20 cellular contexts compared by ENCODE assay signal in the genomic region with DNA sequence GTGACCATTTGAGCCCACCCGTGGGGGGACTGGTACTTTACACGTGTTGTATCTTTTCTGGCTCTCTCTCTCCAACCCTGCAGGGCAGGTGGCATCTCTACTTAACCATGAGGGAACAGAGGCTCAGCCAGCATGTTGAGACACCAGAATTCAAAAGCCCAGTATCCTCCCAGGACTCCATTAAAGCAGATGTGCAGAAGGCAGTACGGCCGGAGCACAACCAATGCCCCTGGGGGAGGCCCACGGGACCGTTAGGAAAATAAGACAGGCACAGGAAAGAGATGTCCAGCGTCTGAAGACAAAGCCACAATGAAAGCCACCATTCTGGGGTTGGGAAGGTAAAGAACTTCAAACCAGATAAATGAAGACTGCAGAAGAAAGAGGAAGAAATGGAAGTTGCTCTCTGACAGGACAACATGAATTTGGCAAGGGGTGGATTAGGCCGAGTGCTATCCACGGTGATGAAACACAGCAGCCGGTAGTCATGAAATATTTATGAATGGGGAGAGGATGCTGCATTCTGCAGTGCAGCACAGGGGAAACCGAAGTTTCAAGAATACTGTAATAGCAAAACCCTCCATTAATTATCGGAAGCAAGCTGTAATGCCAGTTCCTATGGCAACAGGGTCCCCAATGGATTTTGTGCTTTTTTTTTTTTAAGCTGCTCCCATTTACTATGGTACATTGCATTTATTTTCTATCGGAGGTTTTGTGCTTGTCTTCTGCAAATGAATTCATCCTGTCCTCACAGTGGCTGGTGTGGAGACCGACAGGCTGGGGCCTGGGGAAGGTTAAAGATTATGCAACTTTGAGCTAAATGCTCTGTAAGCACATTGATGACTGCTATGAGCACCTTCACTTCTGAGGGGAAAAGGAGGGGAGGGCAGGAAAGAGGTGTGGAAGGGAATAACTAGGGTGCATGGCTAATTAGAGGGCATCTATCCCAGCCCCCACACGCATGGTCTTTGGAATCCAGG.
DNase-seq lines count a peak whose midpoint lies in the region; ATAC-seq and TF ChIP-seq lines count a peak whose summit lies in the region.
"Had no signal": no experiment of that assay in that cellular context is flagged by ENCODE, and none has a peak within 500 bp of the region (broad histone marks: within the 10 kb centered on the region; RNA-seq: fewer than 3 reads in every experiment).

No MANE protein-coding gene starts in this region.

- H3K4me1 ChIP-seq in GM23248 (ENCODE audit: insufficient read depth), result no peaks in the 10 kb centered on the region
- H3K4me1 ChIP-seq in SJCRH30, result no peaks in the 10 kb centered on the region
- H3K4me1 ChIP-seq: breast epithelium had no signal

- peaks cover 9% of the 10 kb centered on the region for H3K4me1 Mint-ChIP-seq in nephron progenitor cell
- H3K4me1 Mint-ChIP-seq in activated CD8-positive, alpha-beta T cell treated with anti-CD3 and anti-CD28 coated beads, Interleukin-2, amount 10 ng/mL, durations not matched to agents 7 days and 5 days (ENCODE audit: low read depth), result peaks cover 62% of the 10 kb centered on the region

- 49 to 50% methylated on average over 15 of the region's 15 CpGs for WGBS in GM23248 (ENCODE audit: low coverage in 1 of 2, low lambda C conversion rate in 2 of 2, missing lambda C conversion rate in 2 of 2), 2 experiments

- H3K4me3 Mint-ChIP-seq in nephron progenitor cell, result no peak overlapping the region
- no peak overlapping the region for H3K4me3 Mint-ChIP-seq in activated CD8-positive, alpha-beta T cell treated with anti-CD3 and anti-CD28 coated beads, Interleukin-2, amount 10 ng/mL, durations not matched to agents 7 days and 5 days
- H3K4me3 Mint-ChIP-seq: activated CD4-positive, alpha-beta T cell treated with anti-CD3 and anti-CD28 coated beads, Interleukin-2, amount 10 ng/mL, durations not matched to agents 7 days and 5 days; dendritic cell treated with granulocyte-macrophage colony-stimulating factor and Interleukin-4, amounts not matched to agents 40 ng/mL and 50 ng/mL, for 4 days; HFFc6 had no signal

- H3K36me3 Mint-ChIP-seq in nephron progenitor cell (ENCODE audit: low read depth), result no peaks in the 10 kb centered on the region
- no peaks in the 10 kb centered on the region for H3K36me3 Mint-ChIP-seq in activated CD8-positive, alpha-beta T cell treated with anti-CD3 and anti-CD28 coated beads, Interleukin-2, amount 10 ng/mL, durations not matched to agents 7 days and 5 days (ENCODE audit: low read depth)

- H3K4me2 ChIP-seq in GM23248 (ENCODE audit: unreplicated experiment), result no peak overlapping the region

- no peaks in the 10 kb centered on the region for H3K79me2 ChIP-seq in GM23248 (ENCODE audit: insufficient read depth)

- H3K4me3 ChIP-seq in GM23248 (no peak overlapping the region), SJCRH30 (peak overlapping the region; percentile 8; the same call in 1 of the 2 replicates)
- H3K4me3 ChIP-seq: breast epithelium, right atrium auricular region had no signal

- H3K9me3 ChIP-seq in GM23248 (ENCODE audit: low read depth) (no peaks in the 10 kb centered on the region), SJCRH30 (replicated peaks) (no peaks in the 10 kb centered on the region)
- H3K9me3 ChIP-seq: right atrium auricular region had no signal

- POLR2A ChIA-PET in activated CD8-positive, alpha-beta T cell treated with anti-CD3 and anti-CD28 coated beads, Interleukin-2, amount 10 ng/mL, durations not matched to agents 7 days and 5 days (lab: Charles Lee), result no interaction called here

- peaks cover 4% of the 10 kb centered on the region for H3K9me3 Mint-ChIP-seq in nephron progenitor cell
- no peaks in the 10 kb centered on the region for H3K9me3 Mint-ChIP-seq in activated CD8-positive, alpha-beta T cell treated with anti-CD3 and anti-CD28 coated beads, Interleukin-2, amount 10 ng/mL, durations not matched to agents 7 days and 5 days (ENCODE audit: insufficient read depth)
- H3K9me3 Mint-ChIP-seq: activated CD4-positive, alpha-beta T cell treated with anti-CD3 and anti-CD28 coated beads, Interleukin-2, amount 10 ng/mL, durations not matched to agents 7 days and 5 days; HFFc6 had no signal

- H3K27ac Mint-ChIP-seq in nephron progenitor cell, result peak overlapping the region; percentile 55
- no peak overlapping the region for H3K27ac Mint-ChIP-seq in activated CD8-positive, alpha-beta T cell treated with anti-CD3 and anti-CD28 coated beads, Interleukin-2, amount 10 ng/mL, durations not matched to agents 7 days and 5 days
- H3K27ac Mint-ChIP-seq: activated CD4-positive, alpha-beta T cell treated with anti-CD3 and anti-CD28 coated beads, Interleukin-2, amount 10 ng/mL, durations not matched to agents 7 days and 5 days; dendritic cell treated with granulocyte-macrophage colony-stimulating factor and Interleukin-4, amounts not matched to agents 40 ng/mL and 50 ng/mL, for 4 days; HFFc6 had no signal

- no peak overlapping the region for H2AFZ ChIP-seq in GM23248

- H4K20me1 ChIP-seq in GM23248 (ENCODE audit: insufficient read depth), result no peaks in the 10 kb centered on the region

- H3K27me3 ChIP-seq in GM23248 (replicated peaks; ENCODE audit: insufficient read depth) (no peaks in the 10 kb centered on the region), SJCRH30 (no peaks in the 10 kb centered on the region)
- H3K27me3 ChIP-seq: breast epithelium, right atrium auricular region had no signal

- H3K36me3 ChIP-seq in GM23248 (ENCODE audit: low read depth) (no peaks in the 10 kb centered on the region), SJCRH30 (no peaks in the 10 kb centered on the region)
- H3K36me3 ChIP-seq: breast epithelium, right atrium auricular region had no signal

- H3F3A ChIP-seq in GM23248 (ENCODE audit: insufficient read depth), result no peaks in the 10 kb centered on the region

- no peak overlapping the region for H3K9ac ChIP-seq in GM23248

- CTCF ChIA-PET in activated CD8-positive, alpha-beta T cell treated with anti-CD3 and anti-CD28 coated beads, Interleukin-2, amount 10 ng/mL, durations not matched to agents 7 days and 5 days (lab: Charles Lee), result interaction anchor here (1.2 kb wide), 1 partner anchor 14 kb away, joined by 3 read pairs; no protein-coding TSS in a partner anchor

- no peak for ATAC-seq in activated CD8-positive, alpha-beta T cell treated with anti-CD3 and anti-CD28 coated beads, Interleukin-2, amount 10 ng/mL, durations not matched to agents 7 days and 5 days

- peaks cover 3% of the 10 kb centered on the region for H3K27me3 Mint-ChIP-seq in nephron progenitor cell (ENCODE audit: low read depth, poor library complexity)
- no peaks in the 10 kb centered on the region for H3K27me3 Mint-ChIP-seq in activated CD8-positive, alpha-beta T cell treated with anti-CD3 and anti-CD28 coated beads, Interleukin-2, amount 10 ng/mL, durations not matched to agents 7 days and 5 days (ENCODE audit: low read depth)
- H3K27me3 Mint-ChIP-seq: activated CD4-positive, alpha-beta T cell treated with anti-CD3 and anti-CD28 coated beads, Interleukin-2, amount 10 ng/mL, durations not matched to agents 7 days and 5 days had no signal

- H3K9me2 ChIP-seq in GM23248 (ENCODE audit: insufficient read depth), result no peaks in the 10 kb centered on the region

- in situ Hi-C loops in GM23248 (cut with MboI), result no loop called here
- in situ Hi-C loops in KBM-7 (cut with MboI; ENCODE audit: low pct_unique_long_range_greater_than_20kb, low sequenced_read_pairs), result no loop called here

- H3K27ac ChIP-seq in GM23248 (no peak overlapping the region), SJCRH30 (no peak overlapping the region)
- H3K27ac ChIP-seq: breast epithelium, right atrium auricular region, VCaP had no signal

- DNase-seq in Ammon's horn (ENCODE audit: low spot score) (peak; percentile 15), GM23248 (peak; percentile 4), SJCRH30 (peak; percentile 29 to 60), nephron progenitor cell (no peak), mucosa of gallbladder (ENCODE audit: low spot score) (no peak), KBM-7 (no peak)
- no peak for DNase-seq in activated CD8-positive, alpha-beta T cell treated with anti-CD3 and anti-CD28 coated beads, Interleukin-2, amount 10 ng/mL, durations not matched to agents 7 days and 5 days
- DNase-seq: activated CD4-positive, alpha-beta T cell treated with anti-CD3 and anti-CD28 coated beads, Interleukin-2, amount 10 ng/mL, durations not matched to agents 7 days and 5 days; activated effector memory CD4-positive, alpha-beta T cell treated with anti-CD3 and anti-CD28 coated beads, Interleukin-2, amount 50 U/mL, for 16 hours; C1 segment of cervical spinal cord; Calu3; HFFc6; IMR-90; NCI-H1930; NCI-H446; stimulated activated CD8-positive, alpha-beta memory T cell treated with anti-CD3 and anti-CD28 coated beads, Interleukin-4, amount 100 ng/mL, for 48 hours had no signal

- TF ChIP-seq CTCF in nephron progenitor cell (IDR thresholded peaks at IDR 0.05), result no peak

Comparison
In these comparisons a context has a peak if more than half of its experiments do, and no peak if none do; other contexts are left out.
1. DNase-seq: peak in Ammon's horn (single experiment), GM23248 (single experiment) and SJCRH30 (2 of 2); none in nephron progenitor cell (single experiment), activated CD8-positive, alpha-beta T cell treated with anti-CD3 and anti-CD28 coated beads, Interleukin-2, amount 10 ng/mL, durations not matched to agents 7 days and 5 days (single experiment), mucosa of gallbladder (single experiment) and KBM-7 (single experiment).